In genomic region chr18:21928925-21929324, GRCh38 we compare ENCODE assay signal across 29 cellular contexts.
"Had no signal": no experiment of that assay in that cellular context is flagged by ENCODE, and none has a peak within 500 bp of the region (broad histone marks: within the 10 kb centered on the region; RNA-seq: fewer than 3 reads in every experiment).

No MANE protein-coding gene starts in this region.

- H3K4me1 ChIP-seq: left lung, lower lobe of right lung, right atrium auricular region, right lobe of liver, testis, thyroid gland, transverse colon, upper lobe of left lung, vagina had no signal

- H3K27me3 ChIP-seq: left lung, ovary, right atrium auricular region, right lobe of liver, stomach, testis, thyroid gland, transverse colon, upper lobe of left lung, vagina had no signal

- H3K9me3 Mint-ChIP-seq: immature natural killer cell, natural killer cell, nephron progenitor cell had no signal

- H3K9me3 ChIP-seq: left lung, lower lobe of right lung, ovary, right atrium auricular region, right lobe of liver, stomach, testis, thyroid gland, transverse colon, upper lobe of left lung, vagina had no signal

- DNase-seq: hypothalamus; immature natural killer cell; kidney; left colon; left lung; lower lobe of right lung; mammary epithelial cell; mesenchymal stem cell; naive B cell; natural killer cell; nephron progenitor cell; ovary; right lobe of liver; stimulated activated CD4-positive, alpha-beta T cell treated with anti-CD3 and anti-CD28 coated beads, Interleukin-1b, Interleukin-23, amount 100 ng/mL, for 48 hours; stimulated activated CD4-positive, alpha-beta T cell treated with anti-CD3 and anti-CD28 coated beads, Interleukin-2, amount 100 ng/mL, for 48 hours; stimulated activated CD4-positive, alpha-beta T cell treated with anti-CD3 and anti-CD28 coated beads, Interleukin-4, amount 100 ng/mL, for 4 hours; stimulated activated CD8-positive, alpha-beta memory T cell treated with anti-CD3 and anti-CD28 coated beads, Interleukin-4, amount 100 ng/mL, for 48 hours; stimulated activated naive B cell treated with anti-CD40 and anti-IgM and Interleukin-4, amounts not matched to agents 10 μg/mL and 1 μg/mL and 100 μg/mL, for 72 hours; stimulated activated naive CD8-positive, alpha-beta T cell treated with anti-CD3 and anti-CD28 coated beads, Interleukin-15, Interleukin-2, amounts not matched to agents 100 U/mL and 50 U/mL, for 24 hours; stomach; testis; thyroid gland; transverse colon; upper lobe of left lung had no signal

- H3K4me1 Mint-ChIP-seq: immature natural killer cell; naive B cell; natural killer cell; stimulated activated naive B cell treated with anti-CD40 and anti-IgM and Interleukin-4, amounts not matched to agents 10 μg/mL and 1 μg/mL and 100 μg/mL, for 72 hours had no signal

- ATAC-seq: left colon; left lung; lower lobe of right lung; natural killer cell; right lobe of liver; stimulated activated naive B cell treated with anti-CD40 and anti-IgM and Interleukin-4, amounts not matched to agents 10 μg/mL and 1 μg/mL and 100 μg/mL, for 72 hours; stimulated activated naive CD8-positive, alpha-beta T cell treated with anti-CD3 and anti-CD28 coated beads, Interleukin-15, Interleukin-2, amounts not matched to agents 100 U/mL and 50 U/mL, for 24 hours had no signal

- H3K4me3 ChIP-seq: left lung, lower lobe of right lung, ovary, right atrium auricular region, right lobe of liver, smooth muscle cell, stomach, testis, thyroid gland, transverse colon, upper lobe of left lung, vagina had no signal

- H3K36me3 ChIP-seq: left lung, lower lobe of right lung, ovary, right atrium auricular region, right lobe of liver, stomach, thyroid gland, transverse colon, upper lobe of left lung, vagina had no signal

- H3K27ac ChIP-seq: left lung, lower lobe of right lung, ovary, right atrium auricular region, right lobe of liver, stomach, testis, thyroid gland, transverse colon, upper lobe of left lung, vagina had no signal

- H3K4me2 ChIP-seq: smooth muscle cell had no signal

- H3K4me3 Mint-ChIP-seq: immature natural killer cell; mesothelial cell of epicardium; naive B cell; natural killer cell; nephron progenitor cell; stimulated activated naive B cell treated with anti-CD40 and anti-IgM and Interleukin-4, amounts not matched to agents 10 μg/mL and 1 μg/mL and 100 μg/mL, for 72 hours had no signal

- H3K27ac Mint-ChIP-seq: immature natural killer cell; mesothelial cell of epicardium; naive B cell; natural killer cell; nephron progenitor cell; progenitor cell of endocrine pancreas; stimulated activated naive B cell treated with anti-CD40 and anti-IgM and Interleukin-4, amounts not matched to agents 10 μg/mL and 1 μg/mL and 100 μg/mL, for 72 hours had no signal

- H3K27me3 Mint-ChIP-seq: progenitor cell of endocrine pancreas had no signal

- H3K36me3 Mint-ChIP-seq: immature natural killer cell; mesothelial cell of epicardium; naive B cell; natural killer cell; stimulated activated naive B cell treated with anti-CD40 and anti-IgM and Interleukin-4, amounts not matched to agents 10 μg/mL and 1 μg/mL and 100 μg/mL, for 72 hours had no signal
